8 cellular contexts compared by ENCODE assay signal in genomic region chr3:197734667-197735318, GRCh38. TPM values are rescaled to one million over a fixed set of nuclear protein-coding genes. Genes with fewer than 3 reads are reported as not detected.
DNase-seq lines count a peak whose midpoint lies in the region; ATAC-seq and TF ChIP-seq lines count a peak whose summit lies in the region.

No MANE protein-coding gene starts in this region.

- H3K4me1 ChIP-seq in gastroesophageal sphincter: peaks cover 2 to 33% (median 11%) of the 10 kb centered on the region in 3 donors

- peak overlapping the region; percentile 7 for H3K4me3 Mint-ChIP-seq in mesothelial cell of epicardium

- peak; percentile 48 for ATAC-seq in GM18508 (IDR thresholded peaks at IDR 0.05; ENCODE audit: insufficient read depth, unreplicated experiment)
- ATAC-seq in GM21825 (IDR thresholded peaks at IDR 0.05; ENCODE audit: unreplicated experiment): peak; percentile 38
- no peak for ATAC-seq in gastroesophageal sphincter

- no peak overlapping the region for H3K27ac ChIP-seq in gastroesophageal sphincter

- H3K9me3 ChIP-seq in gastroesophageal sphincter: no peaks in the 10 kb centered on the region

- H3K9me3 Mint-ChIP-seq in mesothelial cell of epicardium: peaks cover 4% of the 10 kb centered on the region

- no peaks in the 10 kb centered on the region for H3K27me3 ChIP-seq in gastroesophageal sphincter

- no peaks in the 10 kb centered on the region for H3K27me3 Mint-ChIP-seq in mesothelial cell of epicardium (ENCODE audit: low read depth)

- DNase-seq in NCI-H526 (lab: John Stamatoyannopoulos, UW): peak; percentile 26 to 56
- no peak for DNase-seq in mesothelial cell of epicardium (ENCODE audit: low spot score in 2 of 2, unreplicated experiment in 2 of 2)
- no peak for DNase-seq in SW480 (ENCODE audit: low spot score)
- no peak for DNase-seq in A172 (ENCODE audit: low spot score)
- no peak for DNase-seq in epidermal melanocyte (ENCODE audit: insufficient read length, low spot score)

- peaks cover 20% of the 10 kb centered on the region for H3K4me1 Mint-ChIP-seq in mesothelial cell of epicardium

- TF ChIP-seq POLR2A in gastroesophageal sphincter (IDR thresholded peaks at IDR 0.05): no peak

- WGBS in gastroesophageal sphincter (ENCODE audit: low coverage in 1 of 2), 2 donors: 78 to 84% methylated on average over 3 to 4 of the region's 7 CpGs

- H3K36me3 ChIP-seq in gastroesophageal sphincter: no peaks in the 10 kb centered on the region

- H3K27ac Mint-ChIP-seq in mesothelial cell of epicardium: peak overlapping the region; percentile 66

- H3K36me3 Mint-ChIP-seq in mesothelial cell of epicardium: peaks cover 1% of the 10 kb centered on the region

- TF ChIP-seq CTCF in mesothelial cell of epicardium (IDR thresholded peaks at IDR 0.05; ENCODE audit: unreplicated experiment) (no peak), gastroesophageal sphincter (IDR thresholded peaks at IDR 0.05) (no peak)

- TF ChIP-seq EP300 in gastroesophageal sphincter (IDR thresholded peaks at IDR 0.05): no peak

- no peak overlapping the region for H3K4me3 ChIP-seq in gastroesophageal sphincter

RNA-seq across cellular contexts. Expression of gene RUBCN, which starts 1.9 kb away (rescaled TPM):
- total RNA-seq in mesothelial cell of epicardium (22.2 to 24.5 TPM (median 22.9 TPM) in 3 replicates), gastroesophageal sphincter (10 to 100 TPM; 47.8 to 99.6 (median 60.1) TPM)
- 27.0 and 42.2 TPM in 2 replicates for total RNA-seq in A172 (2014; rRNA removed; shearing (Covaris generic))

RNA-seq across cellular contexts. Expression of gene FYTTD1, which starts 14.9 kb away (rescaled TPM):
- 57.1 to 62.7 TPM (median 62.2 TPM) in 3 replicates for total RNA-seq in mesothelial cell of epicardium
- 69.8 and 87.7 TPM in 2 replicates for total RNA-seq in A172 (2014; rRNA removed; shearing (Covaris generic))
- 10 to 100 TPM; 69.1 to 88.1 (median 87.0) TPM for total RNA-seq in gastroesophageal sphincter

RNA-seq across cellular contexts. Expression of gene LRCH3, which starts 56.3 kb away (rescaled TPM):
- total RNA-seq in mesothelial cell of epicardium (71.8 to 83.1 TPM (median 82.6 TPM) in 3 replicates), gastroesophageal sphincter (100 to 1,000 TPM in 1 of 4 donors, 10 to 100 TPM in 3; 39.0 to 158 (median 69.6) TPM)
- 23.0 and 23.8 TPM in 2 replicates for total RNA-seq in A172 (2014; rRNA removed; shearing (Covaris generic))

Comparison
In these comparisons a context has a peak if more than half of its experiments do, and no peak if none do; other contexts are left out.
1. DNase-seq: peak in NCI-H526 (2 of 2); none in mesothelial cell of epicardium (0 of 2), SW480 (single experiment), A172 (single experiment) and epidermal melanocyte (single experiment).